ENCODE assay signal across 15 cellular contexts in genomic region chr19:53257715-53258342, GRCh38. TPM values are rescaled to one million over a fixed set of nuclear protein-coding genes. Genes with fewer than 3 reads are reported as not detected.
"Had no signal": no experiment of that assay in that cellular context is flagged by ENCODE, and none has a peak within 500 bp of the region (broad histone marks: within the 10 kb centered on the region; RNA-seq: fewer than 3 reads in every experiment).

A gene with protein sequence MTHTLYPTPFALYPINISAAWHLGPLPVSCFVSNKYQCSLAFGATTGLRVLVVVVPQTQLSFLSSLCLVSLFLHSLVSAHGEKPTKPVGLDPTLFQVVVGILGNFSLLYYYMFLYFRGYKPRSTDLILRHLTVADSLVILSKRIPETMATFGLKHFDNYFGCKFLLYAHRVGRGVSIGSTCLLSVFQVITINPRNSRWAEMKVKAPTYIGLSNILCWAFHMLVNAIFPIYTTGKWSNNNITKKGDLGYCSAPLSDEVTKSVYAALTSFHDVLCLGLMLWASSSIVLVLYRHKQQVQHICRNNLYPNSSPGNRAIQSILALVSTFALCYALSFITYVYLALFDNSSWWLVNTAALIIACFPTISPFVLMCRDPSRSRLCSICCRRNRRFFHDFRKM (plus strand): TSS chr19:53258292. CDS start chr19:53258376, 84 bp downstream.

RNA-seq across cellular contexts. Expression of the gene that starts here (rescaled TPM):
- total RNA-seq: activated B cell treated with CpG ODN at 0.5 μM for 24 hours; activated naive CD8-positive, alpha-beta T cell treated with anti-CD3 and anti-CD28 coated beads for 36 hours; astrocyte; breast epithelium; colonic mucosa; esophagus muscularis mucosa; gastroesophageal sphincter; left ventricle myocardium superior; mammary epithelial cell; mesothelial cell of epicardium; temporal lobe; transverse colon; uterus had no signal
- polyA plus RNA-seq: mammary epithelial cell; naive thymus-derived CD8-positive, alpha-beta T cell; ovary had no signal
